8 cellular contexts compared by ENCODE assay signal in the genomic region with DNA sequence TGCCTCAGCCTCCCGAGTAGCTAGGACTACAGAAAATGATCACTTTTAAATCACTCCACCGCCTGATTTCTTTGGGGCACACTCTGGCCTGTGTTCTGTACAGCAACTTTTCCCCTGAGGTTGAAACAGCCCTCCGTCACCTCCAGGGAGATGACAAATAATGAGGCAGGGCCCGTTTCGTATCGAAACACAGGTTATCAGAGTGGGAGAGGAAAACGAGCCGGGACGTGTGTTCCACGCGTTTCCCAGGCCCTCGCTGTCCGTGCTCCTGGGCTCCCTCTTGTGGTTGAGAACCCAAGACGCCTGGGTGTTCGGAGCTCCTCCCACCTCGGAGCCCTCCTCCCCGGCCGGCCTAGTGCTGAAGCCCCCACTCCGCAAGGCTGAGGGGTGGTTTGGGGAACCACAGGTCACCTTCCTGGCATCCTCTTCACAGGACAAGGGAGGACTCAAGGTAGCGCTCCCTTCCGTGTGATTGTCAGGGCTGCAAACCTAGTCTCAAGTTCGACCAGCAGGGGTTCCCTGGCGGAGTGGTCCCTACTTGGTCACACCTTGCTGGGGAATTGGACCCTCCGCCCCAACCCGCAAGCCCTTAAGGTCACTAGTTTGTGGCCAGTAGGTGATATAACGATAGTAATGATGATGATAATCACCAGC. TPM values are rescaled to one million over a fixed set of nuclear protein-coding genes. Genes with fewer than 3 reads are reported as not detected.
DNase-seq lines count a peak whose midpoint lies in the region; ATAC-seq and TF ChIP-seq lines count a peak whose summit lies in the region.

No MANE protein-coding gene starts in this region.

- peaks cover 14% of the 10 kb centered on the region for H3K4me1 Mint-ChIP-seq in endothelial cell (ENCODE audit: unreplicated experiment)

- peaks cover 12% of the 10 kb centered on the region for H3K27me3 Mint-ChIP-seq in endothelial cell (ENCODE audit: unreplicated experiment)

- peak overlapping the region; percentile 4 for H3K4me3 ChIP-seq in A673 (ENCODE audit: low read depth, low read length, poor library complexity, severe bottlenecking)

- no TSS peak for BruUV-seq in A673 (replicated peaks; lab: Mats Ljungman, UMichigan)

- no peaks in the 10 kb centered on the region for H3K9me3 ChIP-seq in A673 (ENCODE audit: low read depth, low read length, poor library complexity, severe bottlenecking)

- H3K27ac Mint-ChIP-seq in endothelial cell (ENCODE audit: unreplicated experiment), result no peak overlapping the region

- POLR2A ChIA-PET in A673 (lab: Charles Lee; ENCODE audit: low non-redundant PET), result no interaction called here

- CTCF ChIA-PET in A673 (lab: Charles Lee), result interaction anchor here (0.5 to 1.9 kb wide), 12 partner anchors 11 to 644 kb away, joined by 3 to 24 read pairs (median 3); a partner anchor contains a TSS

- H3K27me3 ChIP-seq in A673 (replicated peaks; ENCODE audit: insufficient read depth, low read depth, low read length, poor library complexity), result no peaks in the 10 kb centered on the region

- DNase-seq in A673 (ENCODE audit: low spot score) (peak; percentile 86), NCI-H82 treated with DMSO at 0.1 percent for 48 hours (lab: John Stamatoyannopoulos, UW; ENCODE audit: unreplicated experiment) (peak; percentile 52), endothelial cell (ENCODE audit: low spot score) (peak; percentile 89), mucosa of gallbladder (ENCODE audit: low spot score) (peak; percentile 82)
- DNase-seq in activated CD8-positive, alpha-beta memory T cell treated with anti-CD3 and anti-CD28 coated beads for 48 hours (ENCODE audit: low read depth in 2 of 3, low spot score in 2 of 3), result peak; percentile 36 to 60 (median 54)
- peak; percentile 62 to 64 for DNase-seq in stimulated activated CD8-positive, alpha-beta memory T cell treated with anti-CD3 and anti-CD28 coated beads, Interleukin-2, amount 100 ng/mL, for 48 hours (ENCODE audit: low read depth in 2 of 2)

- H3K27ac ChIP-seq in A673 (ENCODE audit: low read depth, low read length, poor library complexity, severe bottlenecking), result no peak overlapping the region

- H3K9me3 Mint-ChIP-seq in endothelial cell (ENCODE audit: unreplicated experiment), result no peaks in the 10 kb centered on the region

- H3K4me3 Mint-ChIP-seq in endothelial cell (ENCODE audit: unreplicated experiment), result peak overlapping the region; percentile 67

- H3K36me3 Mint-ChIP-seq in endothelial cell (ENCODE audit: low read depth, unreplicated experiment), result peaks cover 5% of the 10 kb centered on the region

- TF ChIP-seq CTCF in A673 (conservative IDR thresholded peaks at IDR 0.05; ENCODE audit: low read depth, low read length), result peak; percentile 92
- TF ChIP-seq CTCF in endothelial cell (IDR thresholded peaks at IDR 0.05; ENCODE audit: unreplicated experiment), result peak; percentile 80

- no peaks in the 10 kb centered on the region for H3K36me3 ChIP-seq in A673 (ENCODE audit: insufficient read depth, low read length, poor library complexity, severe bottlenecking)

- intact Hi-C loops in A673 (cut with micrococcal nuclease; ENCODE audit: unreplicated experiment), result loop anchor here (1.0 to 5.0 kb wide), 3 partner anchors 86 to 291 kb away; no protein-coding TSS in a partner anchor

- H3K4me1 ChIP-seq in A673 (ENCODE audit: insufficient read depth, low read length, poor library complexity, severe bottlenecking), result no peaks in the 10 kb centered on the region

- ATAC-seq in GM18498 (IDR thresholded peaks at IDR 0.05; ENCODE audit: unreplicated experiment), result peak; percentile 87
- ATAC-seq in HG03439 (IDR thresholded peaks at IDR 0.05; ENCODE audit: unreplicated experiment), result peak; percentile 71

RNA-seq across cellular contexts. Expression of a gene that starts 12.8 kb away (rescaled TPM):
- 6.4 and 6.5 TPM in 2 replicates for total RNA-seq in A673 (2021)
- not detected for total RNA-seq in endothelial cell (ENCODE audit: unreplicated experiment)
- 1.6 TPM for total RNA-seq in mucosa of gallbladder

RNA-seq across cellular contexts. Expression of a gene that starts 30.0 kb away (rescaled TPM):
- total RNA-seq in A673 (2021), result 0.50 and 0.64 TPM in 2 replicates
- 0.56 TPM for total RNA-seq in endothelial cell (ENCODE audit: unreplicated experiment)
- total RNA-seq in mucosa of gallbladder, result 2.9 TPM

RNA-seq across cellular contexts. Expression of a gene that starts 46.2 kb away (rescaled TPM):
- 52.6 and 60.9 TPM in 2 replicates for total RNA-seq in A673 (2021)
- 37.1 TPM for total RNA-seq in endothelial cell (ENCODE audit: unreplicated experiment)
- total RNA-seq in mucosa of gallbladder, result 62.8 TPM

RNA-seq across cellular contexts. Expression of a gene that starts 48.1 kb away (rescaled TPM):
- total RNA-seq in A673 (2021), result 8.2 and 11.6 TPM in 2 replicates
- total RNA-seq in endothelial cell (ENCODE audit: unreplicated experiment), result 2.2 TPM
- not detected for total RNA-seq in mucosa of gallbladder
